Comparison of ENCODE assay signal across 1 cellular context in the genomic region with DNA sequence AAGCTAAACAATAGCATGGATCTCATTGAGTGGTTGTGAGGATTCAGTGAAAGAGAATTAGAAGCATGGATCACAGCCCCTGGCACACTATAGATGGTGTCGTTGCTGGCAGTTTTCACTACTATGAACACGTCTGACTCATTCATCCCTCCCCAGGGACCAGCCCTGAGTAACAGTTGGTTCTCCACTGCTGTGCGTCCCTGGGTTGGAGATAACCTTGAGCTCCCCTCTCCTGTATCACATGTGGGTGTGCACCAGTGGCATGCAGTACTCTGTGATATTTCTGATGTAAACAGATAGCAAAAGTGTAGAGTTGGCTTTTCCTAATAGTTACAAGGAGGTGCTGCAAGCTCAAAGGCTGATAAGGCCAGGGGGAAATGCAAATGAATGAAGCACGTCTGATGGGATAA.
TF ChIP-seq lines count a peak whose summit lies in the region.

No MANE protein-coding gene starts in this region.

TF ChIP-seq in HEK293, 187 proteins besides CTCF, POLR2A, EP300 and RAD21 (continued from another document):
- TF ChIP-seq ZNF398 (tag by site-specific recombination; IDR thresholded peaks at IDR 0.05), result 0 out of 2 replicates have a peak, but pooled peaks have one; percentile 24
- no peak for TF ChIP-seq REPIN1 (tag by site-specific recombination; IDR thresholded peaks at IDR 0.05; ENCODE audit: low read depth)
- TF ChIP-seq ZNF555 (tag by site-specific recombination; conservative IDR thresholded peaks at IDR 0.05), result no peak
- TF ChIP-seq SCRT1 (tag by site-specific recombination; IDR thresholded peaks at IDR 0.05; ENCODE audit: borderline replicate concordance), result peak; percentile 13; the same call in 1 of the 2 replicates
- peak; percentile 74; the same call in 1 of the 2 replicates for TF ChIP-seq TRIM28 (IDR thresholded peaks at IDR 0.05; ENCODE audit: borderline replicate concordance, low read length)
- TF ChIP-seq ZNF292 (tag by site-specific recombination; IDR thresholded peaks at IDR 0.05; ENCODE audit: borderline replicate concordance, low read depth), result no peak
- TF ChIP-seq ZNF629 (tag by site-specific recombination; IDR thresholded peaks at IDR 0.05), result peak; percentile 40; the same call in 1 of the 2 replicates
- peak; percentile 28; the same call in 1 of the 2 replicates for TF ChIP-seq ZFHX2 (tag by site-specific recombination; conservative IDR thresholded peaks at IDR 0.05)
- TF ChIP-seq, protein P1, sequence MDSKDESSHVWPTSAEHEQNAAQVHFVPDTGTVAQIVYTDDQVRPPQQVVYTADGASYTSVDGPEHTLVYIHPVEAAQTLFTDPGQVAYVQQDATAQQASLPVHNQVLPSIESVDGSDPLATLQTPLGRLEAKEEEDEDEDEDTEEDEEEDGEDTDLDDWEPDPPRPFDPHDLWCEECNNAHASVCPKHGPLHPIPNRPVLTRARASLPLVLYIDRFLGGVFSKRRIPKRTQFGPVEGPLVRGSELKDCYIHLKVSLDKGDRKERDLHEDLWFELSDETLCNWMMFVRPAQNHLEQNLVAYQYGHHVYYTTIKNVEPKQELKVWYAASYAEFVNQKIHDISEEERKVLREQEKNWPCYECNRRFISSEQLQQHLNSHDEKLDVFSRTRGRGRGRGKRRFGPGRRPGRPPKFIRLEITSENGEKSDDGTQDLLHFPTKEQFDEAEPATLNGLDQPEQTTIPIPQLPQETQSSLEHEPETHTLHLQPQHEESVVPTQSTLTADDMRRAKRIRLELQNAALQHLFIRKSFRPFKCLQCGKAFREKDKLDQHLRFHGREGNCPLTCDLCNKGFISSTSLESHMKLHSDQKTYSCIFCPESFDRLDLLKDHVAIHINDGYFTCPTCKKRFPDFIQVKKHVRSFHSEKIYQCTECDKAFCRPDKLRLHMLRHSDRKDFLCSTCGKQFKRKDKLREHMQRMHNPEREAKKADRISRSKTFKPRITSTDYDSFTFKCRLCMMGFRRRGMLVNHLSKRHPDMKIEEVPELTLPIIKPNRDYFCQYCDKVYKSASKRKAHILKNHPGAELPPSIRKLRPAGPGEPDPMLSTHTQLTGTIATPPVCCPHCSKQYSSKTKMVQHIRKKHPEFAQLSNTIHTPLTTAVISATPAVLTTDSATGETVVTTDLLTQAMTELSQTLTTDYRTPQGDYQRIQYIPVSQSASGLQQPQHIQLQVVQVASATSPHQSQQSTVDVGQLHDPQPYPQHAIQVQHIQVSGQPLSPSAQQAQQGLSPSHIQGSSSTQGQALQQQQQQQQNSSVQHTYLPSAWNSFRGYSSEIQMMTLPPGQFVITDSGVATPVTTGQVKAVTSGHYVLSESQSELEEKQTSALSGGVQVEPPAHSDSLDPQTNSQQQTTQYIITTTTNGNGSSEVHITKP (tag by site-specific recombination; IDR thresholded peaks at IDR 0.05), result peak; percentile 30; the same call in 1 of the 2 replicates
- no peak for TF ChIP-seq MEIS1 (CRISPR knock-in tag; IDR thresholded peaks at IDR 0.05; ENCODE audit: borderline replicate concordance)
TF ChIP-seq in HEK293: peak in this region for 12.
